1 cellular context compared by ENCODE assay signal in the genomic region with DNA sequence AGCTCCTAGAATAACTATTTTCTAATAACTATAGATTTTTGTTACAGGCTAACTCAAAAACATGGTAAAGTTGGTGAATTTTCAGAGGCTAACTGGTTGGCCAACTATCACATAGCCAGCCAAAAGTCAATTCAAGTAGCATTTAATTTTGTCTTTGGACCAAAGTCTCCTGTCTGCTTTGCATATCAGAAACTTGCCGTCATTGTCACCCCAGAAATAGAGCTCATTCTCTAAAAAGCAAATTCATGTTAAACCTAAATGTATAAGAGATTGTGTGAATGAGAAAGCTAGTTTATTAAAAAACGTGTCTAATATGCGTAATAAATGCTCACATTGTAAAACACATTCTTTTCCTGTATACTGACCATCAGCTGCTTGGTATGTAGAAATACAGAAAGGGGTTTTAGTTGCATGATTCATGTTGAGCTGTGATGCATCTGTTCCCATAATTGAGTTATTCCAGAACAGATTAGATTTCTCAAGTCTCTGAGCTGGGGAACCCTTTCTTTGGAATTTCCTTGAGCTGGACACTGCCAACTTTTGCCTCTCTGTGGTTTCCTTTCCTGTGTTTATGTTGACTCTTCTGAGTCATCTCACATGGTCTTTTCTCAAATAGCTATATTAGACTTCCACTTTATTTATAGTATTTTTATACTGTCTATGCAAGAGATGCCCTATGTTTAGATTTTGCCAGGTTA.
TF ChIP-seq lines count a peak whose summit lies in the region.

No MANE protein-coding gene starts in this region.

TF ChIP-seq in A549, 52 proteins besides CTCF, POLR2A, EP300 and RAD21 (continued from another document):
- TF ChIP-seq, protein P1, sequence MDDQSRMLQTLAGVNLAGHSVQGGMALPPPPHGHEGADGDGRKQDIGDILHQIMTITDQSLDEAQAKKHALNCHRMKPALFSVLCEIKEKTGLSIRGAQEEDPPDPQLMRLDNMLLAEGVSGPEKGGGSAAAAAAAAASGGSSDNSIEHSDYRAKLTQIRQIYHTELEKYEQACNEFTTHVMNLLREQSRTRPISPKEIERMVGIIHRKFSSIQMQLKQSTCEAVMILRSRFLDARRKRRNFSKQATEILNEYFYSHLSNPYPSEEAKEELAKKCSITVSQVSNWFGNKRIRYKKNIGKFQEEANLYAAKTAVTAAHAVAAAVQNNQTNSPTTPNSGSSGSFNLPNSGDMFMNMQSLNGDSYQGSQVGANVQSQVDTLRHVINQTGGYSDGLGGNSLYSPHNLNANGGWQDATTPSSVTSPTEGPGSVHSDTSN (IDR thresholded peaks at IDR 0.05): no peak
- TF ChIP-seq MAZ (IDR thresholded peaks at IDR 0.05; ENCODE audit: borderline replicate concordance, low read depth, low read length): no peak
- TF ChIP-seq CEBPB (IDR thresholded peaks at IDR 0.05): peak; percentile 40 to 41; a peak in 2 of 4 replicates
- no peak for TF ChIP-seq POLR2AphosphoS2 (conservative IDR thresholded peaks at IDR 0.05; ENCODE audit: low read length)
- peak; percentile 25 to 53; a peak in 2 of 5 replicates for TF ChIP-seq JUN (IDR thresholded peaks at IDR 0.05)
- TF ChIP-seq, protein P2, sequence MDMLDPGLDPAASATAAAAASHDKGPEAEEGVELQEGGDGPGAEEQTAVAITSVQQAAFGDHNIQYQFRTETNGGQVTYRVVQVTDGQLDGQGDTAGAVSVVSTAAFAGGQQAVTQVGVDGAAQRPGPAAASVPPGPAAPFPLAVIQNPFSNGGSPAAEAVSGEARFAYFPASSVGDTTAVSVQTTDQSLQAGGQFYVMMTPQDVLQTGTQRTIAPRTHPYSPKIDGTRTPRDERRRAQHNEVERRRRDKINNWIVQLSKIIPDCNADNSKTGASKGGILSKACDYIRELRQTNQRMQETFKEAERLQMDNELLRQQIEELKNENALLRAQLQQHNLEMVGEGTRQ (IDR thresholded peaks at IDR 0.05): no peak
- TF ChIP-seq ZC3H11A (IDR thresholded peaks at IDR 0.05): no peak
- no peak for TF ChIP-seq HOXA7 (CRISPR knock-in tag; IDR thresholded peaks at IDR 0.05)
